In genomic region chr12:54017845-54018607, GRCh38 we compare ENCODE assay signal across 8 cellular contexts. TPM values are rescaled to one million over a fixed set of nuclear protein-coding genes. Genes with fewer than 3 reads are reported as not detected.
DNase-seq lines count a peak whose midpoint lies in the region; ATAC-seq and TF ChIP-seq lines count a peak whose summit lies in the region.

No MANE protein-coding gene starts in this region.

- peaks cover 63 to 76% of the 10 kb centered on the region in 2 donors for H3K27me3 Mint-ChIP-seq in CD8-positive, alpha-beta memory T cell
- peaks cover 31 to 84% (median 70%) of the 10 kb centered on the region in 5 donors for H3K27me3 Mint-ChIP-seq in naive thymus-derived CD8-positive, alpha-beta T cell

- no peaks in the 10 kb centered on the region for H3K9me3 ChIP-seq in CD8-positive, alpha-beta memory T cell (ENCODE audit: low read length)
- H3K9me3 ChIP-seq in esophagus squamous epithelium = no peaks in the 10 kb centered on the region

- H3K27ac Mint-ChIP-seq in CD8-positive, alpha-beta memory T cell = peak overlapping the region in 7 of 8 donors; percentile 26 to 96 (median 70)
- peak overlapping the region in 6 of 10 donors; percentile 28 to 59 (median 39) for H3K27ac Mint-ChIP-seq in naive thymus-derived CD8-positive, alpha-beta T cell

- peaks cover 11% of the 10 kb centered on the region for H3K4me1 ChIP-seq in CD8-positive, alpha-beta memory T cell (ENCODE audit: insufficient read depth, low read length)
- peaks cover 3 to 55% (median 11%) of the 10 kb centered on the region in 3 donors for H3K4me1 ChIP-seq in esophagus squamous epithelium

- ATAC-seq in GM19438 (IDR thresholded peaks at IDR 0.05; ENCODE audit: low read depth, unreplicated experiment) (peak; percentile 55), HG03565 (IDR thresholded peaks at IDR 0.05; ENCODE audit: unreplicated experiment) (peak; percentile 64)
- peak; percentile 82 to 86 for ATAC-seq in naive thymus-derived CD8-positive, alpha-beta T cell

- intact Hi-C loops in esophagus squamous epithelium (cut with DNase I) = no loop called here

- TF ChIP-seq CTCF in esophagus squamous epithelium (IDR thresholded peaks at IDR 0.05) = peak in 1 of 6 experiments; percentile 18

- H3K4me1 Mint-ChIP-seq in CD8-positive, alpha-beta memory T cell = peaks cover 15 to 34% (median 18%) of the 10 kb centered on the region in 3 donors
- H3K4me1 Mint-ChIP-seq in naive thymus-derived CD8-positive, alpha-beta T cell = peaks cover 13 to 39% (median 23%) of the 10 kb centered on the region in 4 donors

- H3K27me3 ChIP-seq in CD8-positive, alpha-beta memory T cell (ENCODE audit: insufficient read depth, low read length, poor library complexity, severe bottlenecking) = peaks cover 60% of the 10 kb centered on the region
- peaks cover 15 to 100% (median 30%) of the 10 kb centered on the region in 4 donors for H3K27me3 ChIP-seq in esophagus squamous epithelium

- peak in 1 of 4 donors; percentile 32 for TF ChIP-seq POLR2A in esophagus squamous epithelium (IDR thresholded peaks at IDR 0.05)

- H3K4me3 ChIP-seq in CD8-positive, alpha-beta memory T cell (ENCODE audit: low read length) = peak overlapping the region; percentile 86
- H3K4me3 ChIP-seq in esophagus squamous epithelium = peak overlapping the region; percentile 42 to 64 (median 50)

- H3K36me3 ChIP-seq in CD8-positive, alpha-beta memory T cell (ENCODE audit: insufficient read depth, low read length) = no peaks in the 10 kb centered on the region
- H3K36me3 ChIP-seq in esophagus squamous epithelium = no peaks in the 10 kb centered on the region

- peak overlapping the region; percentile 72 for H3K27ac ChIP-seq in CD8-positive, alpha-beta memory T cell (ENCODE audit: low read depth, low read length)
- H3K27ac ChIP-seq in esophagus squamous epithelium = peak overlapping the region; percentile 24 to 67 (median 39)

- POLR2A ChIA-PET in CD8-positive, alpha-beta memory T cell (lab: Charles Lee) = interaction anchor here (0.7 to 1.1 kb wide), 3 partner anchors 10 to 36 kb away, joined by 3 to 5 read pairs (median 3); partner anchors contain the start of gene HOXC5
- POLR2A ChIA-PET in naive thymus-derived CD8-positive, alpha-beta T cell (lab: Charles Lee) = interaction anchor here (0.5 to 1.4 kb wide), 4 partner anchors 9 to 14 kb away, joined by 3 to 4 read pairs (median 3); partner anchors contain the start of genes HOXC6 and HOXC8

- H3K36me3 Mint-ChIP-seq in CD8-positive, alpha-beta memory T cell = no peaks in the 10 kb centered on the region
- peaks cover 0 to 4% (median 0%) of the 10 kb centered on the region in 3 donors for H3K36me3 Mint-ChIP-seq in naive thymus-derived CD8-positive, alpha-beta T cell

- H3K4me3 Mint-ChIP-seq in CD8-positive, alpha-beta memory T cell = peak overlapping the region; percentile 86 to 95 (median 91)
- H3K4me3 Mint-ChIP-seq in naive thymus-derived CD8-positive, alpha-beta T cell = peak overlapping the region; percentile 68 to 92 (median 84)

- peaks cover 0 to 2% (median 0%) of the 10 kb centered on the region in 5 donors for H3K9me3 Mint-ChIP-seq in CD8-positive, alpha-beta memory T cell
- peaks cover 0 to 2% (median 0%) of the 10 kb centered on the region in 9 donors for H3K9me3 Mint-ChIP-seq in naive thymus-derived CD8-positive, alpha-beta T cell

- WGBS in esophagus squamous epithelium, 2 donors = 0% methylated on average over 1 of the region's 41 CpGs; no CpG with 5 or more reads in 1 of the 2 donors

- peak; percentile 62 to 88 (median 73) for DNase-seq in CD8-positive, alpha-beta memory T cell
- DNase-seq in NOMO-1 treated with DMSO at 0.1 percent for 48 hours (lab: John Stamatoyannopoulos, UW; ENCODE audit: unreplicated experiment) (peak; percentile 85), activated T-cell treated with anti-CD3 and anti-CD28 coated beads for 24 hours (ENCODE audit: low read depth) (peak; percentile 56), esophagus squamous epithelium (lab: John Stamatoyannopoulos, UW) (peak; percentile 21)
- DNase-seq in naive thymus-derived CD8-positive, alpha-beta T cell = peak; percentile 55 to 86 (median 70)
- peak; percentile 60 for DNase-seq in stimulated activated naive CD4-positive, alpha-beta T cell treated with Interleukin-2 at 50 U/mL for 16 hours (lab: John Stamatoyannopoulos, UW)

- CTCF ChIA-PET in CD8-positive, alpha-beta memory T cell (lab: Charles Lee) = interaction anchor here (0.9 to 3.8 kb wide), 6 partner anchors 10 to 189 kb away, joined by 3 to 24 read pairs (median 9); partner anchors contain the start of genes HOXC5, HOXC8 and HOXC9

RNA-seq across cellular contexts. Expression of gene HOXC8, which starts 9.2 kb away (rescaled TPM):
- not detected for total RNA-seq in CD8-positive, alpha-beta memory T cell
- not detected for polyA plus RNA-seq in CD8-positive, alpha-beta memory T cell
- under 1 TPM in 1 of 4 donors, not detected in 3; 0.70 TPM for total RNA-seq in esophagus squamous epithelium
- total RNA-seq in naive thymus-derived CD8-positive, alpha-beta T cell = not detected
- not detected for polyA plus RNA-seq in naive thymus-derived CD8-positive, alpha-beta T cell

RNA-seq across cellular contexts. Expression of gene HOXC6, which starts 10.2 kb away (rescaled TPM):
- total RNA-seq in CD8-positive, alpha-beta memory T cell = not detected
- polyA plus RNA-seq in CD8-positive, alpha-beta memory T cell = not detected
- total RNA-seq in esophagus squamous epithelium = 1 to 10 TPM in 1 of 4 donors, under 1 TPM in 2, not detected in 1; 0.21 to 1.1 (median 0.30) TPM
- total RNA-seq in naive thymus-derived CD8-positive, alpha-beta T cell = not detected
- polyA plus RNA-seq in naive thymus-derived CD8-positive, alpha-beta T cell = not detected

RNA-seq across cellular contexts. Expression of gene HOXC5, which starts 14.8 kb away (rescaled TPM):
- not detected for total RNA-seq in CD8-positive, alpha-beta memory T cell
- not detected for polyA plus RNA-seq in CD8-positive, alpha-beta memory T cell
- total RNA-seq in esophagus squamous epithelium = 1 to 10 TPM in 1 of 4 donors, under 1 TPM in 1, not detected in 2; 0.31 to 1.1 TPM
- total RNA-seq in naive thymus-derived CD8-positive, alpha-beta T cell = not detected
- not detected for polyA plus RNA-seq in naive thymus-derived CD8-positive, alpha-beta T cell

RNA-seq across cellular contexts. Expression of gene HOXC9, which starts 18.1 kb away (rescaled TPM):
- total RNA-seq in CD8-positive, alpha-beta memory T cell = not detected
- not detected for polyA plus RNA-seq in CD8-positive, alpha-beta memory T cell
- total RNA-seq in esophagus squamous epithelium = 1 to 10 TPM in 1 of 4 donors, not detected in 3; 1.5 TPM
- total RNA-seq in naive thymus-derived CD8-positive, alpha-beta T cell = not detected
- polyA plus RNA-seq in naive thymus-derived CD8-positive, alpha-beta T cell = not detected

RNA-seq across cellular contexts. Expression of gene HOXC10, which starts 33.1 kb away (rescaled TPM):
- total RNA-seq in CD8-positive, alpha-beta memory T cell = not detected
- polyA plus RNA-seq in CD8-positive, alpha-beta memory T cell = not detected
- 1 to 10 TPM in 1 of 4 donors, under 1 TPM in 1, not detected in 2; 0.31 to 1.3 TPM for total RNA-seq in esophagus squamous epithelium
- total RNA-seq in naive thymus-derived CD8-positive, alpha-beta T cell = not detected
- polyA plus RNA-seq in naive thymus-derived CD8-positive, alpha-beta T cell = not detected

Comparison
In these comparisons a context has a peak if more than half of its experiments do, and no peak if none do; other contexts are left out.
1. Peak in every context shown above with its lines: DNase-seq, ATAC-seq, H3K4me3 ChIP-seq and H3K27ac ChIP-seq.
2. DNase-seq: peak in every context shown above with its lines; median percentile 85 in NOMO-1 treated with DMSO at 0.1 percent for 48 hours; 73 in CD8-positive, alpha-beta memory T cell; 70 in naive thymus-derived CD8-positive, alpha-beta T cell; 60 in stimulated activated naive CD4-positive, alpha-beta T cell treated with Interleukin-2 at 50 U/mL for 16 hours; 56 in activated T-cell treated with anti-CD3 and anti-CD28 coated beads for 24 hours; 21 in esophagus squamous epithelium.